ENCODE assay signal across 7 cellular contexts in the genomic region with DNA sequence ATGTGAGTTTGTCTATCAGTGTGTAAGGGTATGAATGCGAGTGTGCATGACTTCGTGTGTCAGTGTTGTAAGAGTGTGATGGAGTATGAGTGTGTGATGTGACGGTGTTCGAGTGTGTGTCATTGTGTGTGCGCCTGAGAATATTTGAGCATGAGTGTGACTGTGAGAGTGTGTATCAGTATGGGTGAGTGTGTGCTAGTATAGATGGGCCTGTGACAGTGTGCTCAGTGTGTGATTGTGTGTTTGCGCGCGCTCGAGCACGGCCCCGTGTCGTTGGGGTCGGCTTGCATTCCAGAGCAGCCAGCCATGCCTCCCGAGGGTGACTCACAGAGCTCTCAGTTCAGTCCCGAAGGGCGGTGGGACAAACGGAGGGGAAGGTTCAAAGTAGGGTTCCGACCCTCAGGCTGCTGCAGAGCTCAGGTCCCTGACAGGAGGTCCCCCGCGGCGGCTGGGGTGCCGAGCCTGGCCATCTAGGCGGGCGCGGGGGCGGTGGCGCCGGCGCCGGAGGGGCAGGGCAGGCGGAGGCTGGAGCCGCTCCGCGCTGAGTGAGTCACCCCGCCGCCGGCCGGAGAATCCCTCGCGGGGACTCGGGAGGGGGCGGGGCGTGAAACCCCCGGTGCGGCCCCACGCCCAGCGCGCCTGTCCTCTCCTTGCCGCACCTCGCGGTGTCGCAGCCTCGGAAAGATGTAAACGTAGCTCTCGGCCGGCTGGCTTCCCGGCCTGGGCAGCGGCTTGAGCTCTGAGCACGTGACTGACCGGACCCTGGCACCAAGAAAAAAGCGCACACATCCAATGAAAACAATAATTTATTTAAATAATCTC. TPM values are rescaled to one million over a fixed set of nuclear protein-coding genes. Genes with fewer than 3 reads are reported as not detected.
DNase-seq lines count a peak whose midpoint lies in the region; ATAC-seq lines count a peak whose summit lies in the region.

No MANE protein-coding gene starts in this region.

- DNase-seq in EL (peak; percentile 89), LHCN-M2 (ENCODE audit: low read depth) (peak; percentile 80), amniotic stem cell (lab: John Stamatoyannopoulos, UW) (peak; percentile 77), iPS-NIHi7 (ENCODE audit: extremely low spot score) (peak; percentile 30), NCI-H2029 (lab: John Stamatoyannopoulos, UW) (no peak)

- peaks cover 74 to 95% (median 81%) of the 10 kb centered on the region in 5 donors for H3K27me3 ChIP-seq in subcutaneous abdominal adipose tissue (ENCODE audit: control insufficient read depth in 5 of 5, insufficient read depth in 4 of 5, low read length in 5 of 5)

- peaks cover 3 to 78% (median 72%) of the 10 kb centered on the region in 5 donors for H3K4me1 ChIP-seq in subcutaneous abdominal adipose tissue (ENCODE audit: control insufficient read depth in 5 of 5, insufficient read depth in 5 of 5, low read length in 5 of 5)

- no peaks in the 10 kb centered on the region for H3K36me3 ChIP-seq in subcutaneous abdominal adipose tissue (ENCODE audit: control insufficient read depth in 5 of 5, insufficient read depth in 5 of 5, low read length in 5 of 5)

- H3K9ac ChIP-seq in subcutaneous abdominal adipose tissue (ENCODE audit: low read length in 5 of 5), result no peak overlapping the region

- no peak overlapping the region for H3K27ac ChIP-seq in subcutaneous abdominal adipose tissue (ENCODE audit: low read depth, low read length)

- ATAC-seq in GM21737 (IDR thresholded peaks at IDR 0.05; ENCODE audit: unreplicated experiment), result no peak

- peaks cover 0 to 2% (median 0%) of the 10 kb centered on the region in 5 donors for H3K9me3 ChIP-seq in subcutaneous abdominal adipose tissue (ENCODE audit: control insufficient read depth in 5 of 5, low read length in 5 of 5)

- peak overlapping the region in 4 of 5 donors; percentile 17 to 57 (median 30) for H3K4me3 ChIP-seq in subcutaneous abdominal adipose tissue (ENCODE audit: low read depth in 1 of 5, low read length in 5 of 5)

RNA-seq across cellular contexts. Expression of a gene that starts 3.8 kb away (rescaled TPM):
- total RNA-seq in LHCN-M2 (2014; rRNA removed), result 0.32 and 0.75 TPM in 2 replicates
- polyA plus RNA-seq in LHCN-M2 (2012), result 0.47 TPM

RNA-seq across cellular contexts. Expression of a gene that starts 13.6 kb away (rescaled TPM):
- total RNA-seq in LHCN-M2 (2014; rRNA removed), result 4.6 and 5.6 TPM in 2 replicates
- 3.5 TPM for polyA plus RNA-seq in LHCN-M2 (2012)
